ENCODE assay signal across 25 cellular contexts in genomic region chr15:70077436-70077835, GRCh38. TPM values are rescaled to one million over a fixed set of nuclear protein-coding genes. Genes with fewer than 3 reads are reported as not detected.
A peak's percentile ranks its signal among the peaks of the same experiment; 100 is the strongest.
DNase-seq lines count a peak whose midpoint lies in the region; ATAC-seq, FAIRE-seq and TF ChIP-seq lines count a peak whose summit lies in the region.
"Had no signal": no experiment of that assay in that cellular context is flagged by ENCODE, and none has a peak within 500 bp of the region (broad histone marks: within the 10 kb centered on the region; RNA-seq: fewer than 3 reads in every experiment).

No MANE protein-coding gene starts in this region.

- no peak for FAIRE-seq in GM19239 (lab: Jason Lieb, UNC)
- FAIRE-seq: colon, G401.6 had no signal

- no peak overlapping the region for H3K4me3 Mint-ChIP-seq in type B pancreatic cell
- H3K4me3 Mint-ChIP-seq: activated CD4-positive, alpha-beta memory T cell treated with anti-CD3 and anti-CD28 coated beads for 36 hours; CD8-positive, alpha-beta T cell; natural killer cell; WTC11 had no signal

- no peak for TF ChIP-seq CTCF in type B pancreatic cell (conservative IDR thresholded peaks at IDR 0.05)

- intact Hi-C loops in Right ventricle myocardium superior (cut with DNase I) (no loop called here), cardiac septum (cut with DNase I) (no loop called here), left cardiac atrium (cut with DNase I) (no loop called here)

- peak; percentile 87 for ATAC-seq in Right ventricle myocardium superior (ENCODE audit: poor library complexity)
- peak; percentile 59 to 64 for ATAC-seq in left cardiac atrium
- no peak for ATAC-seq in HG02938 (IDR thresholded peaks at IDR 0.05; ENCODE audit: unreplicated experiment)
- ATAC-seq: body of pancreas; CD8-positive, alpha-beta T cell; natural killer cell; upper lobe of right lung; WTC11 had no signal

- H3K27me3 Mint-ChIP-seq in type B pancreatic cell: no peaks in the 10 kb centered on the region
- H3K27me3 Mint-ChIP-seq: activated CD4-positive, alpha-beta memory T cell treated with anti-CD3 and anti-CD28 coated beads for 36 hours had no signal

- peak overlapping the region; percentile 7 for H3K27ac Mint-ChIP-seq in type B pancreatic cell
- H3K27ac Mint-ChIP-seq: activated CD4-positive, alpha-beta memory T cell treated with anti-CD3 and anti-CD28 coated beads for 36 hours; CD8-positive, alpha-beta T cell; natural killer cell; WTC11 had no signal

- peak; percentile 59 for DNase-seq in Right ventricle myocardium superior
- no peak for DNase-seq in cardiac septum (ENCODE audit: low spot score)
- DNase-seq in left cardiac atrium: no peak
- DNase-seq in nucleus accumbens (lab: John Stamatoyannopoulos, UW): peak in 32 of 56 donors; percentile 12 to 71 (median 42)
- no peak for DNase-seq in type B pancreatic cell (ENCODE audit: extremely low spot score, unreplicated experiment)
- DNase-seq in GM19239 (ENCODE audit: insufficient read length, low spot score): no peak
- no peak for DNase-seq in activated CD4-positive, alpha-beta T cell treated with anti-CD3 and anti-CD28 coated beads for 48 hours
- DNase-seq: 8988T; activated CD4-positive, alpha-beta memory T cell treated with anti-CD3 and anti-CD28 coated beads for 36 hours; activated CD8-positive, alpha-beta memory T cell treated with anti-CD3 and anti-CD28 coated beads, Interleukin-2, amount 50 U/mL, for 48 hours; activated effector memory CD4-positive, alpha-beta T cell treated with Interleukin-2 at 50 U/mL for 16 hours; body of pancreas; CD8-positive, alpha-beta T cell; DMS 273 treated with DMSO at 0.1 percent for 48 hours; natural killer cell; NCI-H1092 treated with DMSO at 0.1 percent for 48 hours; NCI-H2029; NCI-H226; NCI-H774; T-helper 9 cell; upper lobe of right lung had no signal

- H3K9me3 Mint-ChIP-seq in type B pancreatic cell: no peaks in the 10 kb centered on the region
- H3K9me3 Mint-ChIP-seq: activated CD4-positive, alpha-beta memory T cell treated with anti-CD3 and anti-CD28 coated beads for 36 hours; CD8-positive, alpha-beta T cell; natural killer cell; WTC11 had no signal

- peaks cover 61% of the 10 kb centered on the region for H3K36me3 Mint-ChIP-seq in type B pancreatic cell
- H3K36me3 Mint-ChIP-seq: natural killer cell had no signal

- peaks cover 41% of the 10 kb centered on the region for H3K4me1 Mint-ChIP-seq in type B pancreatic cell (ENCODE audit: unreplicated experiment)

RNA-seq across cellular contexts. Expression of gene TLE3, which starts 20.3 kb away (rescaled TPM):
- total RNA-seq in Right ventricle myocardium superior: 13.4 TPM
- total RNA-seq in cardiac septum: 32.6 TPM
- 10 to 100 TPM; 22.4 to 29.3 TPM for total RNA-seq in left cardiac atrium
- 109 and 185 TPM in 2 replicates for total RNA-seq in type B pancreatic cell (ENCODE audit: low replicate concordance)

Comparison
In these comparisons a context has a peak if more than half of its experiments do, and no peak if none do; other contexts are left out.
1. DNase-seq: peak in Right ventricle myocardium superior (single experiment) and nucleus accumbens (32 of 56); none in cardiac septum (single experiment), left cardiac atrium (single experiment), type B pancreatic cell (single experiment), GM19239 (single experiment) and activated CD4-positive, alpha-beta T cell treated with anti-CD3 and anti-CD28 coated beads for 48 hours (single experiment).